In the genomic region with DNA sequence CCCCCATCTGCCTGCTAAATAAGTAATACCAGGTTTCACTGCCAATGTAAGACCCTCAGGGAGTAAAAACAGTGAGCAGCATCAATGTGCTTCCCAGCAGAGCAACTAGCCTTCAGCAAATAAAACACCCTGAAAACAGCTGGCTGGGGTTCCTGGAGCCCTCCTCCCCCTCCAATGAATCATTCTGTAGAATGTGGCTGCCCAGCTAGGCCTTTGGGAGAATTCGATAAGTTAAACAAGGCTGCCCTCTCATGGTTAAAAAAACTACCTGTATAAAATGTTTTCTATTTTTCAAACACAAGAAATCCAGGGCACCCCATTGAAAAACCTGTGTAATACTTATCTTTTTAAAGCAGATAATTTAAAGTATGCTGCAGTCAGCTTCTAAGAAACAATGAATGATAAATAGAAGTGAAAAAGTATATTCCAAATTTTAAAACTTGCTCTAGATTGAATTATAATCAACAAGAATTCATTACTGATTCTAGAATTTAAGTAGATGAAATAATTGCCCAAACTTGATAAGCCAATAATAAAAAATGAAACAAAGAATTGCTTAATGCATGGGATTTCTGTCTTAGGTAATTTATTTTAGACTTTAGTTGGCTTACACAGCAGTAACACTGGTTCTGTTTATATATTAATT, we compare ENCODE assay signal across 8 cellular contexts. TPM values are rescaled to one million over a fixed set of nuclear protein-coding genes. Genes with fewer than 3 reads are reported as not detected.
DNase-seq lines count a peak whose midpoint lies in the region; ATAC-seq and FAIRE-seq lines count a peak whose summit lies in the region.

No MANE protein-coding gene starts in this region.

- H3K4me3 ChIP-seq in small intestine (ENCODE audit: low read depth in 1 of 2, low read length in 2 of 2): no peak overlapping the region
- H3K4me3 ChIP-seq in CD8-positive, alpha-beta memory T cell (ENCODE audit: low read length): no peak overlapping the region

- intact Hi-C loops in Right ventricle myocardium superior (cut with DNase I) (no loop called here), cardiac septum (cut with DNase I) (no loop called here)

- no peak for FAIRE-seq in small intestine (lab: Jason Lieb, UNC)

- H3K27ac Mint-ChIP-seq in CD8-positive, alpha-beta memory T cell: peak overlapping the region in 1 of 8 donors; percentile 42

- no peaks in the 10 kb centered on the region for H3K9me3 ChIP-seq in small intestine (ENCODE audit: control insufficient read depth, low read depth)
- no peaks in the 10 kb centered on the region for H3K9me3 ChIP-seq in CD8-positive, alpha-beta memory T cell (ENCODE audit: low read length)

- no peaks in the 10 kb centered on the region for H3K36me3 ChIP-seq in small intestine (ENCODE audit: control insufficient read depth in 2 of 2, insufficient read depth in 2 of 2, low read length in 2 of 2)
- H3K36me3 ChIP-seq in CD8-positive, alpha-beta memory T cell (ENCODE audit: insufficient read depth, low read length): no peaks in the 10 kb centered on the region

- 0% methylated on average over 1 of the region's 1 CpG for WGBS in small intestine, 3 donors

- peaks cover 1 to 24% of the 10 kb centered on the region in 2 donors for H3K27me3 Mint-ChIP-seq in CD8-positive, alpha-beta memory T cell

- ATAC-seq in Right ventricle myocardium superior (ENCODE audit: poor library complexity): peak; percentile 43

- H3K4me1 Mint-ChIP-seq in CD8-positive, alpha-beta memory T cell: no peaks in the 10 kb centered on the region

- DNase-seq in Right ventricle myocardium superior (no peak), cardiac septum (ENCODE audit: low spot score) (no peak), NCI-H1092 treated with DMSO at 0.1 percent for 48 hours (lab: John Stamatoyannopoulos, UW) (peak; percentile 64), SW480 (ENCODE audit: low spot score) (peak; percentile 69), glomerular endothelial cell (ENCODE audit: extremely low read depth, low read depth, low spot score) (peak; percentile 12), small intestine (peak; percentile 49), germinal center (ENCODE audit: low spot score) (no peak)
- no peak for DNase-seq in CD8-positive, alpha-beta memory T cell

- POLR2A ChIA-PET in CD8-positive, alpha-beta memory T cell (lab: Charles Lee): no interaction called here

- H3K36me3 Mint-ChIP-seq in CD8-positive, alpha-beta memory T cell: no peaks in the 10 kb centered on the region

- no peaks in the 10 kb centered on the region for H3K4me1 ChIP-seq in small intestine (ENCODE audit: control insufficient read depth in 2 of 2, insufficient read depth in 1 of 2, low read depth in 1 of 2, low read length in 1 of 2)
- no peaks in the 10 kb centered on the region for H3K4me1 ChIP-seq in CD8-positive, alpha-beta memory T cell (ENCODE audit: insufficient read depth, low read length)

- no peaks in the 10 kb centered on the region for H3K9me3 Mint-ChIP-seq in CD8-positive, alpha-beta memory T cell

- no peak overlapping the region for H3K27ac ChIP-seq in small intestine (ENCODE audit: low read depth in 1 of 2, low read length in 1 of 2)
- no peak overlapping the region for H3K27ac ChIP-seq in CD8-positive, alpha-beta memory T cell (ENCODE audit: low read depth, low read length)

- no peaks in the 10 kb centered on the region for H3K27me3 ChIP-seq in small intestine (ENCODE audit: control insufficient read depth in 2 of 2, insufficient read depth in 2 of 2, low read length in 2 of 2)
- H3K27me3 ChIP-seq in CD8-positive, alpha-beta memory T cell (ENCODE audit: insufficient read depth, low read length, poor library complexity, severe bottlenecking): peaks cover 4% of the 10 kb centered on the region

- no peak overlapping the region for H3K4me3 Mint-ChIP-seq in CD8-positive, alpha-beta memory T cell

- CTCF ChIA-PET in CD8-positive, alpha-beta memory T cell (lab: Charles Lee): no interaction called here

RNA-seq across cellular contexts. Expression of a gene that starts 9.4 kb away (rescaled TPM):
- total RNA-seq in Right ventricle myocardium superior: 7.0 TPM
- 9.6 TPM for total RNA-seq in cardiac septum
- total RNA-seq in glomerular endothelial cell: 5.0 and 8.8 TPM in 2 replicates
- 100 to 1,000 TPM in 1 of 3 donors, 10 to 100 TPM in 2; 57.2 to 118 (median 78.1) TPM for polyA plus RNA-seq in small intestine
- total RNA-seq in CD8-positive, alpha-beta memory T cell: under 1 TPM in 1 of 2 experiments, not detected in 1; 0.33 TPM
- not detected for polyA plus RNA-seq in CD8-positive, alpha-beta memory T cell

Comparison
In these comparisons a context has a peak if more than half of its experiments do, and no peak if none do; other contexts are left out.
1. DNase-seq: peak in NCI-H1092 treated with DMSO at 0.1 percent for 48 hours (single experiment), SW480 (single experiment), glomerular endothelial cell (single experiment) and small intestine (single experiment); none in Right ventricle myocardium superior (single experiment), cardiac septum (single experiment), germinal center (single experiment) and CD8-positive, alpha-beta memory T cell (0 of 5).